In the genomic region with DNA sequence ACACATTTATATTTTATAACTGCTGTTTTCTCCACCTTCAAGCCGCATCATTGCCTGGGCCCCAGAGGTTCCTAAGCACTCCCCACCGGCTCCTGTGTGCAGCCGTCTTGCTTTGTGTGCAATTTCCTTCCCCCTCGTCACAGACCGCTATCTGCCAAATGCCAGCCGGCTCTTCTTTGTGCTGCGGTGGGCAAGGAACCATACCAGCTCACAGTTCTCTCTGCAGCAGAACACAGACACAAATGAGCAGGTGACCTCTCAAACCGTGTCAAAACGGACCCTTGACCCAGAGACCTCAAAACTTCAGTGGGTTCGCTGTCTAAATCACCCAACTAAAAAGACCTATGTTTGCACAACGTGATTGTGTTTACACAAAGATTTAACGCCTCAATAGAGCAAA, we compare ENCODE assay signal across 12 cellular contexts. TPM values are rescaled to one million over a fixed set of nuclear protein-coding genes. Genes with fewer than 3 reads are reported as not detected.
DNase-seq lines count a peak whose midpoint lies in the region; FAIRE-seq and TF ChIP-seq lines count a peak whose summit lies in the region.
"Had no signal": no experiment of that assay in that cellular context is flagged by ENCODE, and none has a peak within 500 bp of the region (broad histone marks: within the 10 kb centered on the region; RNA-seq: fewer than 3 reads in every experiment).

No MANE protein-coding gene starts in this region.

- no peaks in the 10 kb centered on the region for H3K9me3 ChIP-seq in Caco-2
- H3K9me3 ChIP-seq: heart right ventricle, stomach had no signal

- H3K27ac Mint-ChIP-seq in neural crest cell (ENCODE audit: unreplicated experiment) (peak overlapping the region; percentile 17), Caco-2 (ENCODE audit: unreplicated experiment) (no peak overlapping the region)

- H3K27me3 ChIP-seq in Caco-2 (replicated peaks; ENCODE audit: control insufficient read depth, insufficient read depth, low read length): no peaks in the 10 kb centered on the region
- H3K27me3 ChIP-seq: heart right ventricle, stomach had no signal

- intact Hi-C loops in Caco-2 (cut with micrococcal nuclease; ENCODE audit: unreplicated experiment): no loop called here

- BruUV-seq in Caco-2 (replicated peaks; lab: Mats Ljungman, UMichigan): no TSS peak

- H3K27me3 Mint-ChIP-seq in neural crest cell (ENCODE audit: low read depth) (no peaks in the 10 kb centered on the region), Caco-2 (ENCODE audit: insufficient read depth, unreplicated experiment) (no peaks in the 10 kb centered on the region)

- peak; percentile 48 for DNase-seq in KBM-7
- DNase-seq in NCI-H2171 (lab: John Stamatoyannopoulos, UW): peak; percentile 62
- no peak for DNase-seq in neural crest cell (ENCODE audit: low read depth, low spot score)
- DNase-seq in NCI-H526 (lab: John Stamatoyannopoulos, UW): no peak
- no peak for DNase-seq in HTR-8/SVneo (ENCODE audit: insufficient read length, low spot score)
- DNase-seq in Caco-2: no peak
- no peak for DNase-seq in NCI-H1048 (lab: John Stamatoyannopoulos, UW)
- DNase-seq: heart right ventricle; NK-92 treated with Interleukin-12 subunit alpha and Interleukin-12 subunit beta, amount 100 ng/mL, for 24 hours; stomach had no signal

- TF ChIP-seq CTCF in neural crest cell (conservative IDR thresholded peaks at IDR 0.05) (no peak), Caco-2 (IDR thresholded peaks at IDR 0.05; ENCODE audit: insufficient read depth in 1 of 2, low read depth in 1 of 2, low read length in 1 of 2, severe bottlenecking in 1 of 2, unreplicated experiment in 1 of 2) (no peak)

- H3K4me3 Mint-ChIP-seq in neural crest cell: no peak overlapping the region
- H3K4me3 Mint-ChIP-seq in Caco-2 (ENCODE audit: unreplicated experiment): no peak overlapping the region

- H3K4me1 Mint-ChIP-seq in neural crest cell (peaks cover 35% of the 10 kb centered on the region), Caco-2 (ENCODE audit: low read depth, unreplicated experiment) (peaks cover 10% of the 10 kb centered on the region)

- H3K9me3 Mint-ChIP-seq in neural crest cell (no peaks in the 10 kb centered on the region), Caco-2 (ENCODE audit: unreplicated experiment) (no peaks in the 10 kb centered on the region)

- no peaks in the 10 kb centered on the region for H3K4me1 ChIP-seq in Caco-2

- no peak overlapping the region for H3K4me3 ChIP-seq in Caco-2 (ENCODE audit: low read depth, low read length)
- H3K4me3 ChIP-seq: heart right ventricle, K562, stomach had no signal

- POLR2A ChIA-PET in Caco-2 (lab: Charles Lee): no interaction called here

- H3K27ac ChIP-seq in cingulate gyrus (ENCODE audit: low read depth, low read length): peak overlapping the region; percentile 75
- H3K27ac ChIP-seq: stomach had no signal

- in situ Hi-C loops in KBM-7 (cut with MboI; ENCODE audit: low pct_unique_long_range_greater_than_20kb, low sequenced_read_pairs): no loop called here

- FAIRE-seq in HTR-8/SVneo (lab: Jason Lieb, UNC): no peak
- FAIRE-seq: K562 had no signal

- CTCF ChIA-PET in Caco-2 (lab: Charles Lee): no interaction called here

- no peaks in the 10 kb centered on the region for H3K36me3 ChIP-seq in Caco-2 (ENCODE audit: control insufficient read depth, insufficient read depth, low read length)

- peaks cover 4% of the 10 kb centered on the region for H3K36me3 Mint-ChIP-seq in neural crest cell (ENCODE audit: low read depth)
- H3K36me3 Mint-ChIP-seq in Caco-2 (ENCODE audit: insufficient read depth, unreplicated experiment): peaks cover 6% of the 10 kb centered on the region

RNA-seq across cellular contexts. Expression of a gene that starts 58.2 kb away (rescaled TPM):
- total RNA-seq in neural crest cell (17.4 and 18.4 TPM in 2 replicates), Caco-2 (2022) (0.36 and 1.2 TPM in 2 replicates)

Comparison
In these comparisons a context has a peak if more than half of its experiments do, and no peak if none do; other contexts are left out.
1. DNase-seq: peak in KBM-7 (single experiment) and NCI-H2171 (single experiment); none in neural crest cell (single experiment), NCI-H526 (0 of 2), HTR-8/SVneo (single experiment), Caco-2 (0 of 2) and NCI-H1048 (single experiment).